8 cellular contexts compared by ENCODE assay signal in genomic region chr4:104860227-104861123, GRCh38.
DNase-seq lines count a peak whose midpoint lies in the region; ATAC-seq and TF ChIP-seq lines count a peak whose summit lies in the region.

No MANE protein-coding gene starts in this region.

- H3K36me3 ChIP-seq in DOHH2 (ENCODE audit: control insufficient read depth, low read length), result no peaks in the 10 kb centered on the region

- DNase-seq in HT1080 (ENCODE audit: low read depth) (peak; percentile 60), NCI-H82 treated with DMSO at 0.1 percent for 48 hours (lab: John Stamatoyannopoulos, UW; ENCODE audit: unreplicated experiment) (peak; percentile 69), foreskin melanocyte (peak; percentile 72), omental fat pad (ENCODE audit: low spot score) (no peak)
- DNase-seq in activated T-cell treated with anti-CD3 and anti-CD28 coated beads, Interleukin-2, amount 50 U/mL, for 4 hours, result peak; percentile 13

- no peak overlapping the region for H3K4me3 Mint-ChIP-seq in activated T-cell treated with anti-CD3 and anti-CD28 coated beads, Interleukin-2, amount 50 U/mL, for 4 hours

- ATAC-seq in GM21423 (IDR thresholded peaks at IDR 0.05; ENCODE audit: unreplicated experiment) (peak; percentile 80), omental fat pad (ENCODE audit: low FRiP score) (no peak), HG02870 (IDR thresholded peaks at IDR 0.05; ENCODE audit: unreplicated experiment) (no peak)
- peak in 1 of 2 donors; percentile 62 for ATAC-seq in activated T-cell treated with anti-CD3 and anti-CD28 coated beads, Interleukin-2, amount 50 U/mL, for 4 hours

- H3K79me2 ChIP-seq in DOHH2 (ENCODE audit: control insufficient read depth, low read length), result no peaks in the 10 kb centered on the region

- no peaks in the 10 kb centered on the region for H3K4me1 Mint-ChIP-seq in activated T-cell treated with anti-CD3 and anti-CD28 coated beads, Interleukin-2, amount 50 U/mL, for 4 hours (ENCODE audit: low read depth)

- no peaks in the 10 kb centered on the region for H3K27me3 Mint-ChIP-seq in activated T-cell treated with anti-CD3 and anti-CD28 coated beads, Interleukin-2, amount 50 U/mL, for 4 hours (ENCODE audit: low read depth)

- TF ChIP-seq CTCF in DOHH2 (IDR thresholded peaks at IDR 0.05; ENCODE audit: low read depth, low read length, poor library complexity, severe bottlenecking), result peak; percentile 84
- peak in 2 of 3 donors; percentile 24 to 44 for TF ChIP-seq CTCF in omental fat pad (IDR thresholded peaks at IDR 0.05)

- no peaks in the 10 kb centered on the region for H3F3A ChIP-seq in DOHH2 (ENCODE audit: control insufficient read depth, insufficient read depth)

- H3K4me2 ChIP-seq in DOHH2 (ENCODE audit: low read length), result no peak overlapping the region

- no peak overlapping the region for H3K4me3 ChIP-seq in DOHH2 (ENCODE audit: low read length)

- no peak overlapping the region for H3K27ac ChIP-seq in DOHH2 (ENCODE audit: low read depth, low read length)

- no peaks in the 10 kb centered on the region for H3K4me1 ChIP-seq in DOHH2 (ENCODE audit: control insufficient read depth, low read length)

- no peaks in the 10 kb centered on the region for H3K9me3 Mint-ChIP-seq in activated T-cell treated with anti-CD3 and anti-CD28 coated beads, Interleukin-2, amount 50 U/mL, for 4 hours

- H4K20me1 ChIP-seq in DOHH2 (ENCODE audit: control insufficient read depth, insufficient read depth, low read depth, low read length), result no peaks in the 10 kb centered on the region

- no peaks in the 10 kb centered on the region for H3K9me2 ChIP-seq in DOHH2 (replicated peaks; ENCODE audit: control insufficient read depth, low read length)

- no peaks in the 10 kb centered on the region for H3K27me3 ChIP-seq in DOHH2 (ENCODE audit: control insufficient read depth, low read length)

- no peaks in the 10 kb centered on the region for H3K9me3 ChIP-seq in DOHH2 (ENCODE audit: control insufficient read depth, insufficient read depth, low read length)

- no peaks in the 10 kb centered on the region for H3K36me3 Mint-ChIP-seq in activated T-cell treated with anti-CD3 and anti-CD28 coated beads, Interleukin-2, amount 50 U/mL, for 4 hours (ENCODE audit: insufficient read depth)
